ENCODE assay signal across 9 cellular contexts in genomic region chr14:63544641-63545234, GRCh38. TPM values are rescaled to one million over a fixed set of nuclear protein-coding genes. Genes with fewer than 3 reads are reported as not detected.
DNase-seq lines count a peak whose midpoint lies in the region; ATAC-seq and TF ChIP-seq lines count a peak whose summit lies in the region.
"Had no signal": no experiment of that assay in that cellular context is flagged by ENCODE, and none has a peak within 500 bp of the region (broad histone marks: within the 10 kb centered on the region; RNA-seq: fewer than 3 reads in every experiment).

No MANE protein-coding gene starts in this region.

- H3K27me3 ChIP-seq in Panc1 (ENCODE audit: control insufficient read depth, insufficient read depth, low read length) (no peaks in the 10 kb centered on the region), gastrocnemius medialis (no peaks in the 10 kb centered on the region)

- DNase-seq in activated naive CD4-positive, alpha-beta T cell treated with anti-CD3 and anti-CD28 coated beads for 36 hours: no peak
- no peak for DNase-seq in activated naive CD4-positive, alpha-beta T cell treated with Interleukin-2 at 50 U/mL for 16 hours
- DNase-seq in Panc1 (ENCODE audit: low read depth, low spot score) (no peak), endothelial cell (ENCODE audit: low spot score) (no peak), gastrocnemius medialis (no peak)

- no peaks in the 10 kb centered on the region for H3K9me3 Mint-ChIP-seq in activated naive CD4-positive, alpha-beta T cell treated with anti-CD3 and anti-CD28 coated beads for 36 hours
- H3K9me3 Mint-ChIP-seq in endothelial cell (ENCODE audit: unreplicated experiment): no peaks in the 10 kb centered on the region

- H3K36me3 ChIP-seq in Panc1 (ENCODE audit: control insufficient read depth, insufficient read depth, low read length): no peaks in the 10 kb centered on the region; the same call in none of the 2 replicates
- H3K36me3 ChIP-seq in gastrocnemius medialis: peaks cover 0 to under 1% of the 10 kb centered on the region in 2 donors

- POLR2A ChIA-PET in Panc1 (lab: Charles Lee): no interaction called here

- TF ChIP-seq CTCF in Panc1 (IDR thresholded peaks at IDR 0.05) (no peak; the same call in 1 of the 2 replicates), endothelial cell (IDR thresholded peaks at IDR 0.05; ENCODE audit: unreplicated experiment) (no peak), gastrocnemius medialis (IDR thresholded peaks at IDR 0.05 in 4 of 5, conservative IDR thresholded peaks at IDR 0.05 in 1 of 5) (peak in 3 of 5 experiments; percentile 7 to 40 (median 35))

- no peak for TF ChIP-seq POLR2A in gastrocnemius medialis (IDR thresholded peaks at IDR 0.05)

- CTCF ChIA-PET in activated naive CD4-positive, alpha-beta T cell treated with anti-CD3 and anti-CD28 coated beads for 36 hours (lab: Charles Lee): interaction anchor here (0.7 to 1.0 kb wide), 2 partner anchors 152 to 155 kb away, joined by 4 to 5 read pairs; no protein-coding TSS in a partner anchor
- CTCF ChIA-PET in Panc1 (lab: Charles Lee): no interaction called here

- H3K4me1 Mint-ChIP-seq in activated naive CD4-positive, alpha-beta T cell treated with anti-CD3 and anti-CD28 coated beads for 36 hours (ENCODE audit: low read depth): peaks cover 25% of the 10 kb centered on the region
- H3K4me1 Mint-ChIP-seq in endothelial cell (ENCODE audit: unreplicated experiment): peaks cover 16% of the 10 kb centered on the region

- BruUV-seq in Panc1 (replicated peaks; lab: Mats Ljungman, UMichigan): no TSS peak

- intact Hi-C loops in activated naive CD4-positive, alpha-beta T cell treated with anti-CD3 and anti-CD28 coated beads for 36 hours (cut with micrococcal nuclease): loop anchor here (1.0 to 5.0 kb wide), 2 partner anchors 106 to 308 kb away; partner anchors contain the start of gene SYNE2
- intact Hi-C loops in Panc1 (cut with micrococcal nuclease; ENCODE audit: unreplicated experiment) (loop anchor here (10.0 kb wide), 1 partner anchor 150 kb away; no protein-coding TSS in a partner anchor), gastrocnemius medialis (cut with DNase I; ENCODE audit: low total_unique reads) (no loop called here)

- H3K4me3 Mint-ChIP-seq in activated naive CD4-positive, alpha-beta T cell treated with anti-CD3 and anti-CD28 coated beads for 36 hours: peak overlapping the region; percentile 19
- peak overlapping the region; percentile 14 for H3K4me3 Mint-ChIP-seq in endothelial cell (ENCODE audit: unreplicated experiment)

- no peak overlapping the region; the same call in 1 of the 2 replicates for H3K27ac ChIP-seq in Panc1 (ENCODE audit: low read length)
- H3K27ac ChIP-seq in gastrocnemius medialis: no peak overlapping the region
- H3K27ac ChIP-seq: epithelial cell of prostate had no signal

- no peak overlapping the region for H3K27ac Mint-ChIP-seq in activated naive CD4-positive, alpha-beta T cell treated with anti-CD3 and anti-CD28 coated beads for 36 hours
- no peak overlapping the region for H3K27ac Mint-ChIP-seq in endothelial cell (ENCODE audit: unreplicated experiment)

- peaks cover 3% of the 10 kb centered on the region for H3K36me3 Mint-ChIP-seq in activated naive CD4-positive, alpha-beta T cell treated with anti-CD3 and anti-CD28 coated beads for 36 hours (ENCODE audit: low read depth)
- H3K36me3 Mint-ChIP-seq in endothelial cell (ENCODE audit: low read depth, unreplicated experiment): peaks cover under 1% of the 10 kb centered on the region

- in situ Hi-C loops in Panc1 (cut with HindIII; ENCODE audit: low pct_unique_long_range_greater_than_20kb, low sequenced_read_pairs): no loop called here
- in situ Hi-C loops in gastrocnemius medialis (cut with MboI; ENCODE audit: low sequenced_read_pairs in 4 of 4): loop anchor here in 3 of 4 donors (5.0 to 10.0 kb wide), 3 partner anchors 100 to 160 kb away; partner anchors contain the start of gene WDR89 (in 2 of the 3)

- H3K4me3 ChIP-seq in Panc1 (ENCODE audit: low read depth in 2 of 2, low read length in 2 of 2) (peak overlapping the region; percentile 87 to 91; a peak in 3 of 4 replicates), gastrocnemius medialis (peak overlapping the region; percentile 73 to 98 (median 92))

- H3K9me3 ChIP-seq in Panc1 (ENCODE audit: control insufficient read depth, insufficient read depth, low read depth, low read length) (no peaks in the 10 kb centered on the region), gastrocnemius medialis (no peaks in the 10 kb centered on the region)

- H3K4me1 ChIP-seq in Panc1 (ENCODE audit: control insufficient read depth, insufficient read depth, low read length) (peaks cover 7% of the 10 kb centered on the region), gastrocnemius medialis (peaks cover 28 to 30% of the 10 kb centered on the region in 2 donors)

- no peaks in the 10 kb centered on the region for H3K27me3 Mint-ChIP-seq in activated naive CD4-positive, alpha-beta T cell treated with anti-CD3 and anti-CD28 coated beads for 36 hours (ENCODE audit: low read depth)
- H3K27me3 Mint-ChIP-seq in endothelial cell (ENCODE audit: unreplicated experiment): peaks cover 3% of the 10 kb centered on the region

- no peak for ATAC-seq in Panc1
- no peak for ATAC-seq in gastrocnemius medialis
- no peak for ATAC-seq in HG03025 (IDR thresholded peaks at IDR 0.05; ENCODE audit: low FRiP score, unreplicated experiment)
- ATAC-seq in GM19452 (IDR thresholded peaks at IDR 0.05; ENCODE audit: unreplicated experiment): no peak
- ATAC-seq in HG03378 (IDR thresholded peaks at IDR 0.05; ENCODE audit: unreplicated experiment): no peak

RNA-seq across cellular contexts. Expression of gene PPP2R5E, which starts 1.6 kb away (rescaled TPM):
- 10 to 100 TPM; 30.0 to 32.5 TPM for total RNA-seq in activated naive CD4-positive, alpha-beta T cell treated with anti-CD3 and anti-CD28 coated beads for 36 hours
- total RNA-seq in Panc1 (2021; ENCODE audit: unreplicated experiment) (47.2 TPM), endothelial cell (ENCODE audit: unreplicated experiment) (43.7 TPM), gastrocnemius medialis (10 to 100 TPM; 14.6 to 25.8 (median 22.3) TPM)
- polyA plus RNA-seq in Panc1 (2012; ENCODE audit: insufficient read length): 15.4 TPM

Comparison
In these comparisons a context has a peak if more than half of its experiments do, and no peak if none do; other contexts are left out.
1. CTCF ChIP-seq: peak in gastrocnemius medialis (3 of 5); none in Panc1 (single experiment) and endothelial cell (single experiment).